Comparison of ENCODE assay signal across 1 cellular context in the genomic region with DNA sequence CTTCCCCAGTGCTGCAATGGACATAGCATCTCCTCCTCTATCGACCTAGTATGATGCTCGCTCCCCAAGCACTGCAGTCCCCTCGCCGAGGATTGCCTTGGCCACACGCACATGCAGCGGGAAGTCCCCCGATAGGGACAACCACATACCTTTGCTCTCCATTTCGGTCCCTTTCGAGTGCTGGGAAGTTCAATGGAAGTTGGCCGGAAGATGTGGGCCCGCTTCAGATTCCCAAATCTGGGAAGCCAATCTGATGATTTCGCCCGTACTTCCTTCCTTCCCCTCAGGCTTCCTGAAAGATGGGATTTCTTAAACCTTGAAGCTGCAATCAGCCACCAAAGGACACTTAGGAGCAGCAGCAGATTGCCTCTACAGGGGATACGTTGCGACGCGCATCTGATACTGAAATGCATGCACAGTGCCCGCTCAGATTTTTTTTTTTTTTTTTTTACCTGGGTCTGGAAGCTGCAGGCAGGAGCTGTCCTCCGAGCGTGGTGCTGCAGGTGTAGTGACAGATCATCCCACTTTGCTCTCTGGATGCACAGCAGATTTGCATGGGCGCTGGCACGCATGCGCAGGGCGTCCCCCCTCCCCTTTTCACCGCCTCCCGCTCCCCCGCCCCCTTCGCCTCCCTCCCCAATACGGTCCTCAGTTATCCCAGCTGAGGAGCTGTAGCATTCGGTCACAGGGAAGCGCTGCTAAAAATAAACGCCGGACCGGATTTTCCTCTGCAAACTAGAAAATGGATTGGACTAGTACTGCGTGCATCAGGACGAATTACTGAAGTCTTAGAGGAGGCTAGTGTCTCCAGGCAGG.
TF ChIP-seq lines count a peak whose summit lies in the region.

A gene (minus strand): TSS at position 510 of the 816 bp plus-strand sequence.

TF ChIP-seq in GM23338, 12 proteins besides CTCF, POLR2A, EP300 and RAD21:
- TF ChIP-seq, protein P1, sequence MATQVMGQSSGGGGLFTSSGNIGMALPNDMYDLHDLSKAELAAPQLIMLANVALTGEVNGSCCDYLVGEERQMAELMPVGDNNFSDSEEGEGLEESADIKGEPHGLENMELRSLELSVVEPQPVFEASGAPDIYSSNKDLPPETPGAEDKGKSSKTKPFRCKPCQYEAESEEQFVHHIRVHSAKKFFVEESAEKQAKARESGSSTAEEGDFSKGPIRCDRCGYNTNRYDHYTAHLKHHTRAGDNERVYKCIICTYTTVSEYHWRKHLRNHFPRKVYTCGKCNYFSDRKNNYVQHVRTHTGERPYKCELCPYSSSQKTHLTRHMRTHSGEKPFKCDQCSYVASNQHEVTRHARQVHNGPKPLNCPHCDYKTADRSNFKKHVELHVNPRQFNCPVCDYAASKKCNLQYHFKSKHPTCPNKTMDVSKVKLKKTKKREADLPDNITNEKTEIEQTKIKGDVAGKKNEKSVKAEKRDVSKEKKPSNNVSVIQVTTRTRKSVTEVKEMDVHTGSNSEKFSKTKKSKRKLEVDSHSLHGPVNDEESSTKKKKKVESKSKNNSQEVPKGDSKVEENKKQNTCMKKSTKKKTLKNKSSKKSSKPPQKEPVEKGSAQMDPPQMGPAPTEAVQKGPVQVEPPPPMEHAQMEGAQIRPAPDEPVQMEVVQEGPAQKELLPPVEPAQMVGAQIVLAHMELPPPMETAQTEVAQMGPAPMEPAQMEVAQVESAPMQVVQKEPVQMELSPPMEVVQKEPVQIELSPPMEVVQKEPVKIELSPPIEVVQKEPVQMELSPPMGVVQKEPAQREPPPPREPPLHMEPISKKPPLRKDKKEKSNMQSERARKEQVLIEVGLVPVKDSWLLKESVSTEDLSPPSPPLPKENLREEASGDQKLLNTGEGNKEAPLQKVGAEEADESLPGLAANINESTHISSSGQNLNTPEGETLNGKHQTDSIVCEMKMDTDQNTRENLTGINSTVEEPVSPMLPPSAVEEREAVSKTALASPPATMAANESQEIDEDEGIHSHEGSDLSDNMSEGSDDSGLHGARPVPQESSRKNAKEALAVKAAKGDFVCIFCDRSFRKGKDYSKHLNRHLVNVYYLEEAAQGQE (IDR thresholded peaks at IDR 0.05; ENCODE audit: unreplicated experiment) = peak; percentile 76
- TF ChIP-seq JUNB (IDR thresholded peaks at IDR 0.05; ENCODE audit: unreplicated experiment) = no peak
